ENCODE assay signal across 12 cellular contexts in the genomic region with DNA sequence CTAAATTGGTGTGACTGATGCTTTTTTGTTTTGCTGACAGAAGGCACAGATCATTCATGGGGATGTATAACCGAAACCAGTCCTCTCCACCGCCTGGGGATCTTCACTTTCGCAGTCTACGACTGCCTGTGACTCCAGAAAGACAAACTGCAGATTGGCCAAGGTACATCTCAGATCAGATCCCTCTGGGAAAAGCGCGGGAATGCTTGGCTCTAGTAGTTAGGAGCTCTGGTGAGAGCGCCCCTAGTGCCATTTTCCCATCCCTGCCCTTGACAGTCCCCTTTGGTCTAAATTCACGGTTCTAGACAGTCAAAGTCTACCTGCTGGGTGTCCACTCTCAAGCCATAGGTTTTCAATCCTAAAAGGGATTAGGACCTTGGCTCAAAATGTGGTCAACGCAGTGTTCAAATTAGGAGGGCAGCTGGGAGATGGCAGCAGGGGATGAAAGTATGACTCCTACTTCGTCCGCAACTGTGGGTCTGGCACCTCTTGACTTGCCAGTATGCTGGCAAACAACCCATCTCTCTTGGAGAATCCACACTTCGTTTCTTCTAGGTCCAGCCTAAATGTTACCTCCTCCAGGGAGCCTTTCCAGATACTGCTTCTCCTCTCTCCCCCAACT. TPM values are rescaled to one million over a fixed set of nuclear protein-coding genes. Genes with fewer than 3 reads are reported as not detected.
DNase-seq lines count a peak whose midpoint lies in the region; ATAC-seq lines count a peak whose summit lies in the region.
"Had no signal": no experiment of that assay in that cellular context is flagged by ENCODE, and none has a peak within 500 bp of the region (broad histone marks: within the 10 kb centered on the region; RNA-seq: fewer than 3 reads in every experiment).

No MANE protein-coding gene starts in this region.

- no peaks in the 10 kb centered on the region for H3K36me3 Mint-ChIP-seq in activated CD8-positive, alpha-beta memory T cell treated with anti-CD3 and anti-CD28 coated beads, Interleukin-2, amount 10 ng/mL, durations not matched to agents 7 days and 5 days
- H3K36me3 Mint-ChIP-seq: activated CD4-positive, alpha-beta memory T cell treated with anti-CD3 and anti-CD28 coated beads for 36 hours had no signal

- peaks cover 13% of the 10 kb centered on the region for H3K27me3 ChIP-seq in rectal smooth muscle tissue (ENCODE audit: control insufficient read depth, insufficient read depth, low read length)

- H3K4me3 Mint-ChIP-seq in activated CD8-positive, alpha-beta memory T cell treated with anti-CD3 and anti-CD28 coated beads, Interleukin-2, amount 10 ng/mL, durations not matched to agents 7 days and 5 days, result no peak overlapping the region
- H3K4me3 Mint-ChIP-seq: activated CD4-positive, alpha-beta memory T cell treated with anti-CD3 and anti-CD28 coated beads for 36 hours; stimulated activated naive CD8-positive, alpha-beta T cell treated with anti-CD3 and anti-CD28 coated beads, Interleukin-15, Interleukin-2, amounts not matched to agents 100 ng/mL and 50 ng/mL, for 24 hours had no signal

- H3K4me1 ChIP-seq in rectal smooth muscle tissue (ENCODE audit: control insufficient read depth, insufficient read depth, low read length), result peaks cover 54% of the 10 kb centered on the region

- no peak overlapping the region for H3K9ac ChIP-seq in rectal smooth muscle tissue (ENCODE audit: low read length)

- H3K27ac ChIP-seq in rectal smooth muscle tissue (ENCODE audit: low read depth, low read length) (peak overlapping the region; percentile 98), substantia nigra (ENCODE audit: low read depth, low read length, poor library complexity, severe bottlenecking) (no peak overlapping the region)

- peaks cover 6% of the 10 kb centered on the region for H3K4me1 Mint-ChIP-seq in activated CD8-positive, alpha-beta memory T cell treated with anti-CD3 and anti-CD28 coated beads, Interleukin-2, amount 10 ng/mL, durations not matched to agents 7 days and 5 days

- H3K27me3 Mint-ChIP-seq in activated CD8-positive, alpha-beta memory T cell treated with anti-CD3 and anti-CD28 coated beads, Interleukin-2, amount 10 ng/mL, durations not matched to agents 7 days and 5 days, result peaks cover 91% of the 10 kb centered on the region

- H3K36me3 ChIP-seq in rectal smooth muscle tissue (ENCODE audit: control insufficient read depth, insufficient read depth, low read length), result no peaks in the 10 kb centered on the region

- DNase-seq in RKO (ENCODE audit: low spot score) (peak; percentile 4), glomerular visceral epithelial cell (ENCODE audit: extremely low spot score) (peak; percentile 24), NAMALWA (ENCODE audit: low spot score) (no peak), substantia nigra (lab: John Stamatoyannopoulos, UW) (no peak)
- no peak for DNase-seq in activated CD8-positive, alpha-beta memory T cell treated with anti-CD3 and anti-CD28 coated beads, Interleukin-2, amount 10 ng/mL, durations not matched to agents 7 days and 5 days
- DNase-seq: activated CD4-positive, alpha-beta memory T cell treated with anti-CD3 and anti-CD28 coated beads for 36 hours; NCI-H1694 treated with DMSO at 0.1 percent for 48 hours; SHP77 had no signal

- no peaks in the 10 kb centered on the region for H3K9me3 Mint-ChIP-seq in activated CD8-positive, alpha-beta memory T cell treated with anti-CD3 and anti-CD28 coated beads, Interleukin-2, amount 10 ng/mL, durations not matched to agents 7 days and 5 days (ENCODE audit: low read depth)
- H3K9me3 Mint-ChIP-seq: activated CD4-positive, alpha-beta memory T cell treated with anti-CD3 and anti-CD28 coated beads for 36 hours; stimulated activated naive CD8-positive, alpha-beta T cell treated with anti-CD3 and anti-CD28 coated beads, Interleukin-15, Interleukin-2, amounts not matched to agents 100 ng/mL and 50 ng/mL, for 24 hours had no signal

- no peak overlapping the region for H3K4me3 ChIP-seq in rectal smooth muscle tissue (ENCODE audit: low read length)

- ATAC-seq in GM19351 (IDR thresholded peaks at IDR 0.05; ENCODE audit: unreplicated experiment) (peak; percentile 53), GM18511 (IDR thresholded peaks at IDR 0.05; ENCODE audit: unreplicated experiment) (no peak)
- no peak for ATAC-seq in activated CD8-positive, alpha-beta memory T cell treated with anti-CD3 and anti-CD28 coated beads, Interleukin-2, amount 10 ng/mL, durations not matched to agents 7 days and 5 days

- no peak overlapping the region for H3K27ac Mint-ChIP-seq in activated CD8-positive, alpha-beta memory T cell treated with anti-CD3 and anti-CD28 coated beads, Interleukin-2, amount 10 ng/mL, durations not matched to agents 7 days and 5 days
- H3K27ac Mint-ChIP-seq: activated CD4-positive, alpha-beta memory T cell treated with anti-CD3 and anti-CD28 coated beads for 36 hours; stimulated activated naive CD8-positive, alpha-beta T cell treated with anti-CD3 and anti-CD28 coated beads, Interleukin-15, Interleukin-2, amounts not matched to agents 100 ng/mL and 50 ng/mL, for 24 hours had no signal

- CTCF ChIA-PET in activated CD8-positive, alpha-beta memory T cell treated with anti-CD3 and anti-CD28 coated beads, Interleukin-2, amount 10 ng/mL, durations not matched to agents 7 days and 5 days (lab: Charles Lee), result no interaction called here

RNA-seq across cellular contexts. Expression of a gene that starts 6.9 kb away (rescaled TPM):
- not detected for total RNA-seq in activated CD8-positive, alpha-beta memory T cell treated with anti-CD3 and anti-CD28 coated beads, Interleukin-2, amount 10 ng/mL, durations not matched to agents 7 days and 5 days
- total RNA-seq: activated CD4-positive, alpha-beta memory T cell treated with anti-CD3 and anti-CD28 coated beads for 36 hours had no signal

Comparison
In these comparisons a context has a peak if more than half of its experiments do, and no peak if none do; other contexts are left out.
1. DNase-seq: peak in RKO (single experiment) and glomerular visceral epithelial cell (single experiment); none in NAMALWA (single experiment), substantia nigra (0 of 49) and activated CD8-positive, alpha-beta memory T cell treated with anti-CD3 and anti-CD28 coated beads, Interleukin-2, amount 10 ng/mL, durations not matched to agents 7 days and 5 days (single experiment).